ENCODE assay signal across 1 cellular context in genomic region chr2:152336103-152336853, GRCh38.
TF ChIP-seq lines count a peak whose summit lies in the region.

No MANE protein-coding gene starts in this region.

TF ChIP-seq in HepG2, 621 proteins besides CTCF, POLR2A, EP300 and RAD21 (continued from another document and continues in another):
- TF ChIP-seq ZBTB49 (CRISPR knock-in tag; IDR thresholded peaks at IDR 0.05; ENCODE audit: borderline replicate concordance) (no peak), ZBTB7A (CRISPR knock-in tag; IDR thresholded peaks at IDR 0.05) (peak; percentile 59), KLF11 (CRISPR knock-in tag; IDR thresholded peaks at IDR 0.05) (no peak), ZNF567 (CRISPR knock-in tag; IDR thresholded peaks at IDR 0.05; ENCODE audit: borderline replicate concordance) (peak; percentile 47; the same call in 1 of the 2 replicates), RXRB (CRISPR knock-in tag; IDR thresholded peaks at IDR 0.05; ENCODE audit: borderline replicate concordance) (no peak), ZNF460 (CRISPR knock-in tag; IDR thresholded peaks at IDR 0.05; ENCODE audit: borderline replicate concordance) (no peak), HMG20B (CRISPR knock-in tag; conservative IDR thresholded peaks at IDR 0.05) (no peak), FLYWCH1 (CRISPR knock-in tag; IDR thresholded peaks at IDR 0.05) (no peak), ZNF274 (CRISPR knock-in tag; IDR thresholded peaks at IDR 0.05) (no peak), FOXO1 (CRISPR knock-in tag; IDR thresholded peaks at IDR 0.05) (no peak), ZNF552 (CRISPR knock-in tag; IDR thresholded peaks at IDR 0.05; ENCODE audit: borderline replicate concordance) (no peak), ETV5 (CRISPR knock-in tag; IDR thresholded peaks at IDR 0.05; ENCODE audit: borderline replicate concordance) (no peak), EZH2 (conservative IDR thresholded peaks at IDR 0.05; ENCODE audit: low read depth, low read length) (no peak), ZFP36L2 (CRISPR knock-in tag; IDR thresholded peaks at IDR 0.05) (no peak), ZNF468 (CRISPR knock-in tag; IDR thresholded peaks at IDR 0.05) (no peak), NR2F6 (IDR thresholded peaks at IDR 0.05) (no peak), NR2F6 (CRISPR knock-in tag; IDR thresholded peaks at IDR 0.05) (no peak), ZNF879 (CRISPR knock-in tag; IDR thresholded peaks at IDR 0.05) (no peak), HNF4A (CRISPR knock-in tag; IDR thresholded peaks at IDR 0.05) (no peak), ZNF430 (CRISPR knock-in tag; IDR thresholded peaks at IDR 0.05) (peak; percentile 76), SNAPC2 (CRISPR knock-in tag; IDR thresholded peaks at IDR 0.05) (no peak), ISL2 (CRISPR knock-in tag; IDR thresholded peaks at IDR 0.05) (0 out of 2 replicates have a peak, but pooled peaks have one; percentile 23), ZBTB21 (CRISPR knock-in tag; IDR thresholded peaks at IDR 0.05) (no peak), NONO (IDR thresholded peaks at IDR 0.05) (no peak), NONO (CRISPR knock-in tag; conservative IDR thresholded peaks at IDR 0.05) (peak; percentile 74; the same call in 1 of the 2 replicates), ZNF34 (CRISPR knock-in tag; IDR thresholded peaks at IDR 0.05; ENCODE audit: borderline replicate concordance) (no peak), ZNF543 (CRISPR knock-in tag; IDR thresholded peaks at IDR 0.05) (0 out of 2 replicates have a peak, but pooled peaks have one; percentile 43), SMARCC2 (IDR thresholded peaks at IDR 0.05) (no peak), SRSF9 (IDR thresholded peaks at IDR 0.05; ENCODE audit: borderline replicate concordance, insufficient read depth, low read depth, low read length, poor library complexity, severe bottlenecking) (no peak), SP4 (CRISPR knock-in tag; IDR thresholded peaks at IDR 0.05) (no peak), ATM (IDR thresholded peaks at IDR 0.05; ENCODE audit: borderline replicate concordance) (no peak), TRIM24 (CRISPR knock-in tag; IDR thresholded peaks at IDR 0.05) (no peak), ZNF781 (CRISPR knock-in tag; IDR thresholded peaks at IDR 0.05; ENCODE audit: borderline replicate concordance, not compliant biosample characterization) (peak; percentile 56), PAWR (CRISPR knock-in tag; IDR thresholded peaks at IDR 0.05; ENCODE audit: borderline replicate concordance) (no peak), ZNF619 (CRISPR knock-in tag; IDR thresholded peaks at IDR 0.05) (no peak), ZBTB33 (CRISPR knock-in tag; IDR thresholded peaks at IDR 0.05) (no peak), THYN1 (CRISPR knock-in tag; IDR thresholded peaks at IDR 0.05; ENCODE audit: borderline replicate concordance, low read depth) (no peak), SPEN (CRISPR knock-in tag; IDR thresholded peaks at IDR 0.05; ENCODE audit: low read depth) (no peak), RBM39 (IDR thresholded peaks at IDR 0.05; ENCODE audit: low read depth, low read length, poor library complexity, severe bottlenecking) (no peak), ZNF570 (CRISPR knock-in tag; IDR thresholded peaks at IDR 0.05; ENCODE audit: borderline replicate concordance) (no peak), NBN (conservative IDR thresholded peaks at IDR 0.05) (no peak), ZNF782 (CRISPR knock-in tag; IDR thresholded peaks at IDR 0.05; ENCODE audit: borderline replicate concordance) (no peak; the same call in 1 of the 2 replicates), AKAP8 (CRISPR knock-in tag; IDR thresholded peaks at IDR 0.05) (no peak), ATRX (CRISPR knock-in tag; IDR thresholded peaks at IDR 0.05; ENCODE audit: borderline replicate concordance) (no peak), ZMYM3 (CRISPR knock-in tag; IDR thresholded peaks at IDR 0.05) (no peak; the same call in 1 of the 2 replicates), GABPA (IDR thresholded peaks at IDR 0.05; ENCODE audit: low read depth, low read length) (no peak), GABPA (CRISPR knock-in tag; IDR thresholded peaks at IDR 0.05; ENCODE audit: low read depth) (no peak), HOXA5 (CRISPR knock-in tag; IDR thresholded peaks at IDR 0.05) (0 out of 2 replicates have a peak, but pooled peaks have one; percentile 53), MXI1 (IDR thresholded peaks at IDR 0.05; ENCODE audit: borderline replicate concordance, low read depth, low read length) (peak; percentile 47; the same call in 1 of the 3 replicates), ZKSCAN5 (CRISPR knock-in tag; IDR thresholded peaks at IDR 0.05) (no peak), DNMT1 (CRISPR knock-in tag; IDR thresholded peaks at IDR 0.05) (no peak; the same call in 1 of the 2 replicates), RFXANK (CRISPR knock-in tag; IDR thresholded peaks at IDR 0.05) (no peak), BRD4 (CRISPR knock-in tag; IDR thresholded peaks at IDR 0.05) (no peak)
- TF ChIP-seq, protein P1, sequence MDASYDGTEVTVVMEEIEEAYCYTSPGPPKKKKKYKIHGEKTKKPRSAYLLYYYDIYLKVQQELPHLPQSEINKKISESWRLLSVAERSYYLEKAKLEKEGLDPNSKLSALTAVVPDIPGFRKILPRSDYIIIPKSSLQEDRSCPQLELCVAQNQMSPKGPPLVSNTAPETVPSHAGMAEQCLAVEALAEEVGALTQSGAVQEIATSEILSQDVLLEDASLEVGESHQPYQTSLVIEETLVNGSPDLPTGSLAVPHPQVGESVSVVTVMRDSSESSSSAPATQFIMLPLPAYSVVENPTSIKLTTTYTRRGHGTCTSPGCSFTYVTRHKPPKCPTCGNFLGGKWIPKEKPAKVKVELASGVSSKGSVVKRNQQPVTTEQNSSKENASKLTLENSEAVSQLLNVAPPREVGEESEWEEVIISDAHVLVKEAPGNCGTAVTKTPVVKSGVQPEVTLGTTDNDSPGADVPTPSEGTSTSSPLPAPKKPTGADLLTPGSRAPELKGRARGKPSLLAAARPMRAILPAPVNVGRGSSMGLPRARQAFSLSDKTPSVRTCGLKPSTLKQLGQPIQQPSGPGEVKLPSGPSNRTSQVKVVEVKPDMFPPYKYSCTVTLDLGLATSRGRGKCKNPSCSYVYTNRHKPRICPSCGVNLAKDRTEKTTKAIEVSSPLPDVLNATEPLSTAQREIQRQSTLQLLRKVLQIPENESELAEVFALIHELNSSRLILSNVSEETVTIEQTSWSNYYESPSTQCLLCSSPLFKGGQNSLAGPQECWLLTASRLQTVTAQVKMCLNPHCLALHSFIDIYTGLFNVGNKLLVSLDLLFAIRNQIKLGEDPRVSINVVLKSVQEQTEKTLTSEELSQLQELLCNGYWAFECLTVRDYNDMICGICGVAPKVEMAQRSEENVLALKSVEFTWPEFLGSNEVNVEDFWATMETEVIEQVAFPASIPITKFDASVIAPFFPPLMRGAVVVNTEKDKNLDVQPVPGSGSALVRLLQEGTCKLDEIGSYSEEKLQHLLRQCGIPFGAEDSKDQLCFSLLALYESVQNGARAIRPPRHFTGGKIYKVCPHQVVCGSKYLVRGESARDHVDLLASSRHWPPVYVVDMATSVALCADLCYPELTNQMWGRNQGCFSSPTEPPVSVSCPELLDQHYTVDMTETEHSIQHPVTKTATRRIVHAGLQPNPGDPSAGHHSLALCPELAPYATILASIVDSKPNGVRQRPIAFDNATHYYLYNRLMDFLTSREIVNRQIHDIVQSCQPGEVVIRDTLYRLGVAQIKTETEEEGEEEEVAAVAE (CRISPR knock-in tag; IDR thresholded peaks at IDR 0.05; ENCODE audit: borderline replicate concordance) = no peak
- TF ChIP-seq, protein P2, sequence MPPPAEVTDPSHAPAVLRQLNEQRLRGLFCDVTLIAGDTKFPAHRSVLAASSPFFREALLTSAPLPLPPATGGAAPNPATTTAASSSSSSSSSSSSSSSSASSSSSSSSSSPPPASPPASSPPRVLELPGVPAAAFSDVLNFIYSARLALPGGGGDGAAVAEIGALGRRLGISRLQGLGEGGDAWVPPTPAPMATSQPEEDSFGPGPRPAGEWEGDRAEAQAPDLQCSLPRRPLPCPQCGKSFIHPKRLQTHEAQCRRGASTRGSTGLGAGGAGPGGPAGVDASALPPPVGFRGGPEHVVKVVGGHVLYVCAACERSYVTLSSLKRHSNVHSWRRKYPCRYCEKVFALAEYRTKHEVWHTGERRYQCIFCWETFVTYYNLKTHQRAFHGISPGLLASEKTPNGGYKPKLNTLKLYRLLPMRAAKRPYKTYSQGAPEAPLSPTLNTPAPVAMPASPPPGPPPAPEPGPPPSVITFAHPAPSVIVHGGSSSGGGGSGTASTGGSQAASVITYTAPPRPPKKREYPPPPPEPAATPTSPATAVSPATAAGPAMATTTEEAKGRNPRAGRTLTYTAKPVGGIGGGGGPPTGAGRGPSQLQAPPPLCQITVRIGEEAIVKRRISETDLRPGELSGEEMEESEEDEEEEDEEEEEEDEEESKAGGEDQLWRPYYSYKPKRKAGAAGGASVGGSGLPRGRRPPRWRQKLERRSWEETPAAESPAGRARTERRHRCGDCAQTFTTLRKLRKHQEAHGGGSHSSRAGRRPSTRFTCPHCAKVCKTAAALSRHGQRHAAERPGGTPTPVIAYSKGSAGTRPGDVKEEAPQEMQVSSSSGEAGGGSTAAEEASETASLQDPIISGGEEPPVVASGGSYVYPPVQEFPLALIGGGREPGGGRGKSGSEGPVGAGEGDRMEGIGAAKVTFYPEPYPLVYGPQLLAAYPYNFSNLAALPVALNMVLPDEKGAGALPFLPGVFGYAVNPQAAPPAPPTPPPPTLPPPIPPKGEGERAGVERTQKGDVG (CRISPR knock-in tag; IDR thresholded peaks at IDR 0.05; ENCODE audit: borderline replicate concordance) = no peak
- TF ChIP-seq, protein P3, sequence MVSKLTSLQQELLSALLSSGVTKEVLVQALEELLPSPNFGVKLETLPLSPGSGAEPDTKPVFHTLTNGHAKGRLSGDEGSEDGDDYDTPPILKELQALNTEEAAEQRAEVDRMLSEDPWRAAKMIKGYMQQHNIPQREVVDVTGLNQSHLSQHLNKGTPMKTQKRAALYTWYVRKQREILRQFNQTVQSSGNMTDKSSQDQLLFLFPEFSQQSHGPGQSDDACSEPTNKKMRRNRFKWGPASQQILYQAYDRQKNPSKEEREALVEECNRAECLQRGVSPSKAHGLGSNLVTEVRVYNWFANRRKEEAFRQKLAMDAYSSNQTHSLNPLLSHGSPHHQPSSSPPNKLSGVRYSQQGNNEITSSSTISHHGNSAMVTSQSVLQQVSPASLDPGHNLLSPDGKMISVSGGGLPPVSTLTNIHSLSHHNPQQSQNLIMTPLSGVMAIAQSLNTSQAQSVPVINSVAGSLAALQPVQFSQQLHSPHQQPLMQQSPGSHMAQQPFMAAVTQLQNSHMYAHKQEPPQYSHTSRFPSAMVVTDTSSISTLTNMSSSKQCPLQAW (CRISPR knock-in tag; IDR thresholded peaks at IDR 0.05) = peak; percentile 9
- TF ChIP-seq, protein P4, sequence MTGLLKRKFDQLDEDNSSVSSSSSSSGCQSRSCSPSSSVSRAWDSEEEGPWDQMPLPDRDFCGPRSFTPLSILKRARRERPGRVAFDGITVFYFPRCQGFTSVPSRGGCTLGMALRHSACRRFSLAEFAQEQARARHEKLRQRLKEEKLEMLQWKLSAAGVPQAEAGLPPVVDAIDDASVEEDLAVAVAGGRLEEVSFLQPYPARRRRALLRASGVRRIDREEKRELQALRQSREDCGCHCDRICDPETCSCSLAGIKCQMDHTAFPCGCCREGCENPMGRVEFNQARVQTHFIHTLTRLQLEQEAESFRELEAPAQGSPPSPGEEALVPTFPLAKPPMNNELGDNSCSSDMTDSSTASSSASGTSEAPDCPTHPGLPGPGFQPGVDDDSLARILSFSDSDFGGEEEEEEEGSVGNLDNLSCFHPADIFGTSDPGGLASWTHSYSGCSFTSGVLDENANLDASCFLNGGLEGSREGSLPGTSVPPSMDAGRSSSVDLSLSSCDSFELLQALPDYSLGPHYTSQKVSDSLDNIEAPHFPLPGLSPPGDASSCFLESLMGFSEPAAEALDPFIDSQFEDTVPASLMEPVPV (CRISPR knock-in tag; IDR thresholded peaks at IDR 0.05) = no peak
- TF ChIP-seq, protein P5, sequence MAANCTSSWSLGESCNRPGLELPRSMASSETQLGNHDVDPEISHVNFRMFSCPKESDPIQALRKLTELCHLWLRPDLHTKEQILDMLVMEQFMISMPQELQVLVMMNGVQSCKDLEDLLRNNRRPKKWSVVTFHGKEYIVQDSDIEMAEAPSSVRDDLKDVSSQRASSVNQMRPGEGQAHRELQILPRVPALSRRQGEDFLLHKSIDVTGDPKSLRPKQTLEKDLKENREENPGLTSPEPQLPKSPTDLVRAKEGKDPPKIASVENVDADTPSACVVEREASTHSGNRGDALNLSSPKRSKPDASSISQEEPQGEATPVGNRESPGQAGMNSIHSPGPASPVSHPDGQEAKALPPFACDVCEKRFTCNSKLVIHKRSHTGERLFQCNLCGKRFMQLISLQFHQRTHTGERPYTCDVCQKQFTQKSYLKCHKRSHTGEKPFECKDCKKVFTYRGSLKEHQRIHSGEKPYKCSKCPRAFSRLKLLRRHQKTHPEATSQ (CRISPR knock-in tag; IDR thresholded peaks at IDR 0.05; ENCODE audit: borderline replicate concordance) = no peak
